8 cellular contexts compared by ENCODE assay signal in the genomic region with DNA sequence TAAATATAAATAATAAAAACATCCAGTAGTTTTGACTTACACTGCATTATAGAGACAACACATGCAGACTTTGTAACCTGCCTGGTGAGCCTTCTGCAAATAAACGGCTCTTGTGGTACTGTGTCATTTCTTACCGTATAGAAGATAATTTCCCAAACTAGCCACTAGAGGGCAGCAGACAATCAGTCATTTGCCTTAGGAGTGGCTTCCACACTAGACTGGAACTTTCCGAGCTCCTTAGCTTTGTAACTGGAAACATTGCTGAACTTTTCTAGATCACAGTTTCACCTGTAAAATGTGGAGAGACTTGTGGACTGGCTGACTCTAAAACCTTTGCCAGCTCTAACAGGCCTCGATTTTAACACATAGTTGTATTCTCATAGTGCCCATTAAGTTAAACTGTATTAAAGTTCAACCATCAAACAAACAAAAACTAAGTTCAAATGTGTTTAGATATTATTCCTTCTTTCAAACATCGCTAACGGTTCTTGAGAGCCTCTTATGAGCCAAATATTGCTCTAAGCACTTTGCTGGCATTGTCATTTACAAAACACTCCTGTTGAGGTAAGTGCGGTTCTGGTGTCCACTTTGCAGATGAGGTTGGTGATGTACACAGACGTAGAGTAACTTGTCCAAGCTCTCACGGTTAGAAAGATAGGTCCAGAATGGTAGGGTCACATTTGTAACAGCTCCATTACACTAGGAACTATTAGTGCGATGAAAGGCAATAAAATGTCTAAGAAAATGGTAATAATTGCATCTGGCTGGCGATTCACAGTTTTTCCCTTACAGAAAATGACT.
DNase-seq lines count a peak whose midpoint lies in the region; ATAC-seq and TF ChIP-seq lines count a peak whose summit lies in the region.

No MANE protein-coding gene starts in this region.

- TF ChIP-seq CTCF in MCF 10A (IDR thresholded peaks at IDR 0.05; ENCODE audit: unreplicated experiment) = peak; percentile 76

- intact Hi-C loops in MCF 10A (cut with micrococcal nuclease) = loop anchor here (1.0 to 10.0 kb wide), 15 partner anchors 72 to 1300 kb away; partner anchors contain the start of genes ARSJ and CAMK2D

- no peaks in the 10 kb centered on the region for H3K9me3 Mint-ChIP-seq in T-helper 2 cell treated with Interferon-gamma antibody and Interleukin-4, amounts not matched to agents 5 μg/mL and 100 μg/mL, for 36 hours
- peaks cover 4% of the 10 kb centered on the region for H3K9me3 Mint-ChIP-seq in MCF 10A (ENCODE audit: unreplicated experiment)

- peaks cover 2% of the 10 kb centered on the region for H3K4me1 Mint-ChIP-seq in T-helper 2 cell treated with Interferon-gamma antibody and Interleukin-4, amounts not matched to agents 5 μg/mL and 100 μg/mL, for 36 hours (ENCODE audit: low read depth)
- no peaks in the 10 kb centered on the region for H3K4me1 Mint-ChIP-seq in MCF 10A (ENCODE audit: insufficient read depth, unreplicated experiment)

- POLR2A ChIA-PET in MCF 10A (lab: Yijun Ruan, JAX) = interaction anchor here (0.6 to 2.9 kb wide), 12 partner anchors 10 to 983 kb away, joined by 3 to 16 read pairs (median 4); no protein-coding TSS in a partner anchor

- ATAC-seq in GM18511 (IDR thresholded peaks at IDR 0.05; ENCODE audit: unreplicated experiment) = peak; percentile 94
- ATAC-seq in HG02981 (IDR thresholded peaks at IDR 0.05; ENCODE audit: unreplicated experiment) = peak; percentile 95

- H3K27me3 Mint-ChIP-seq in T-helper 2 cell treated with Interferon-gamma antibody and Interleukin-4, amounts not matched to agents 5 μg/mL and 100 μg/mL, for 36 hours (ENCODE audit: low read depth) = peaks cover 5% of the 10 kb centered on the region
- H3K27me3 Mint-ChIP-seq in MCF 10A (ENCODE audit: insufficient read depth, unreplicated experiment) = no peaks in the 10 kb centered on the region

- H3K27ac Mint-ChIP-seq in T-helper 2 cell treated with Interferon-gamma antibody and Interleukin-4, amounts not matched to agents 5 μg/mL and 100 μg/mL, for 36 hours = no peak overlapping the region
- peak overlapping the region; percentile 90 for H3K27ac Mint-ChIP-seq in MCF 10A (ENCODE audit: low read depth, unreplicated experiment)

- H3K4me3 Mint-ChIP-seq in T-helper 2 cell treated with Interferon-gamma antibody and Interleukin-4, amounts not matched to agents 5 μg/mL and 100 μg/mL, for 36 hours = no peak overlapping the region
- no peak overlapping the region for H3K4me3 Mint-ChIP-seq in MCF 10A (ENCODE audit: unreplicated experiment)

- H3K36me3 Mint-ChIP-seq in T-helper 2 cell treated with Interferon-gamma antibody and Interleukin-4, amounts not matched to agents 5 μg/mL and 100 μg/mL, for 36 hours (ENCODE audit: low read depth) = no peaks in the 10 kb centered on the region
- H3K36me3 Mint-ChIP-seq in MCF 10A (ENCODE audit: insufficient read depth, unreplicated experiment) = no peaks in the 10 kb centered on the region

- BruUV-seq in MCF 10A (replicated peaks; lab: Mats Ljungman, UMichigan) = no TSS peak

- DNase-seq in AG08396 (ENCODE audit: low spot score) (peak; percentile 38), NCI-H187 treated with DMSO at 0.1 percent for 48 hours (lab: John Stamatoyannopoulos, UW) (peak; percentile 16), MCF 10A (ENCODE audit: unreplicated experiment) (peak; percentile 90), inferior parietal cortex (ENCODE audit: extremely low spot score) (peak; percentile 98)
- peak; percentile 54 for DNase-seq in T-helper 2 cell treated with Interferon-gamma antibody and Interleukin-4, amounts not matched to agents 5 μg/mL and 100 μg/mL, for 36 hours (ENCODE audit: low spot score)
- peak; percentile 20 to 58 for DNase-seq in stimulated activated CD4-positive, alpha-beta T cell treated with anti-CD3 and anti-CD28 coated beads, Interleukin-2, amount 100 ng/mL, for 24 hours

- CTCF ChIA-PET in MCF 10A (lab: Yijun Ruan, JAX) = interaction anchor here (0.6 to 5.0 kb wide), 41 partner anchors 8 to 1254 kb away, joined by 3 to 38 read pairs (median 3); no protein-coding TSS in a partner anchor

Comparison
In these comparisons a context has a peak if more than half of its experiments do, and no peak if none do; other contexts are left out.
1. Peak in every context shown above with its lines: DNase-seq and ATAC-seq.
2. DNase-seq: peak in every context shown above with its lines; median percentile 98 in inferior parietal cortex; 90 in MCF 10A; 54 in T-helper 2 cell treated with Interferon-gamma antibody and Interleukin-4, amounts not matched to agents 5 μg/mL and 100 μg/mL, for 36 hours; 39 in stimulated activated CD4-positive, alpha-beta T cell treated with anti-CD3 and anti-CD28 coated beads, Interleukin-2, amount 100 ng/mL, for 24 hours; 38 in AG08396; 16 in NCI-H187 treated with DMSO at 0.1 percent for 48 hours.